8 cellular contexts compared by ENCODE assay signal in genomic region chr1:114979278-114979891, GRCh38. TPM values are rescaled to one million over a fixed set of nuclear protein-coding genes. Genes with fewer than 3 reads are reported as not detected.
DNase-seq lines count a peak whose midpoint lies in the region; ATAC-seq lines count a peak whose summit lies in the region.

No MANE protein-coding gene starts in this region.

- DNase-seq in Ammon's horn (ENCODE audit: low spot score) (peak; percentile 59), NCI-H345 (lab: John Stamatoyannopoulos, UW) (peak; percentile 70), ecto neural progenitor cell (ENCODE audit: low spot score) (peak; percentile 57), mesenchymal stem cell (peak; percentile 51), GF-D8 (lab: John Stamatoyannopoulos, UW) (no peak)
- DNase-seq in activated CD4-positive, alpha-beta T cell treated with anti-CD3 and anti-CD28 coated beads, Interleukin-2, amount 50 U/mL, for 1 hour: peak; percentile 73
- DNase-seq in stimulated activated CD8-positive, alpha-beta memory T cell treated with anti-CD3 and anti-CD28 coated beads, Interleukin-2, amount 100 ng/mL, for 1 hour (ENCODE audit: low read depth in 2 of 2): peak; percentile 39 to 48

- 0% methylated on average over 1 of the region's 4 CpGs for WGBS in mesenchymal stem cell

- H3K4ac ChIP-seq in mesenchymal stem cell (ENCODE audit: low read depth in 1 of 2, low read length in 2 of 2): no peak overlapping the region

- H3K36me3 ChIP-seq in mesenchymal stem cell (ENCODE audit: control insufficient read depth in 1 of 2, insufficient read depth in 2 of 2, low read depth in 1 of 2, low read length in 2 of 2): no peaks in the 10 kb centered on the region

- ATAC-seq in GM19395 (IDR thresholded peaks at IDR 0.05; ENCODE audit: unreplicated experiment): peak; percentile 66

- H2BK120ac ChIP-seq in mesenchymal stem cell (ENCODE audit: low read depth, low read length): no peak overlapping the region

- H3K4me1 ChIP-seq in mesenchymal stem cell (ENCODE audit: control insufficient read depth, insufficient read depth, low read depth, low read length): no peaks in the 10 kb centered on the region

- no peak overlapping the region for H2AFZ ChIP-seq in mesenchymal stem cell (ENCODE audit: low read depth, low read length)

- H2BK15ac ChIP-seq in mesenchymal stem cell (ENCODE audit: low read depth, poor library complexity, severe bottlenecking): no peak overlapping the region

- no peak overlapping the region for H3K14ac ChIP-seq in mesenchymal stem cell (ENCODE audit: low read length in 2 of 2)

- H2BK5ac ChIP-seq in mesenchymal stem cell (ENCODE audit: low read depth, low read length, poor library complexity, severe bottlenecking): no peak overlapping the region

- H3K27me3 ChIP-seq in mesenchymal stem cell (ENCODE audit: control insufficient read depth in 1 of 2, insufficient read depth in 1 of 2, low read length in 2 of 2): no peaks in the 10 kb centered on the region

- no peak overlapping the region for H2AK5ac ChIP-seq in mesenchymal stem cell (ENCODE audit: low read length, severe bottlenecking)

- H3K18ac ChIP-seq in mesenchymal stem cell (ENCODE audit: low read depth in 1 of 2, low read length in 2 of 2): no peak overlapping the region

- no peak overlapping the region for H3K4me3 ChIP-seq in mesenchymal stem cell (ENCODE audit: insufficient read depth in 1 of 2, low read depth in 1 of 2, low read length in 2 of 2)

- H3K79me1 ChIP-seq in mesenchymal stem cell (replicated peaks; ENCODE audit: low read length, poor library complexity, severe bottlenecking): no peaks in the 10 kb centered on the region

- H4K8ac ChIP-seq in mesenchymal stem cell (ENCODE audit: low read length): no peak overlapping the region

- H3K9ac ChIP-seq in mesenchymal stem cell (ENCODE audit: low read length): no peak overlapping the region

- no peak overlapping the region for H3K23ac ChIP-seq in mesenchymal stem cell (ENCODE audit: low read length in 2 of 2)

- no peak overlapping the region for H3K4me2 ChIP-seq in mesenchymal stem cell (ENCODE audit: low read length, poor library complexity, severe bottlenecking)

- H3K27ac ChIP-seq in mesenchymal stem cell (ENCODE audit: low read length, poor library complexity, severe bottlenecking): no peak overlapping the region

- peaks cover 19% of the 10 kb centered on the region for H3K9me3 ChIP-seq in mesenchymal stem cell (ENCODE audit: control insufficient read depth, low read length)

- H4K91ac ChIP-seq in mesenchymal stem cell (ENCODE audit: low read length): no peak overlapping the region

- no peak overlapping the region for H2BK12ac ChIP-seq in mesenchymal stem cell (ENCODE audit: low read length in 2 of 2)

RNA-seq across cellular contexts. Expression of gene TSHB, which starts 50.2 kb away (rescaled TPM):
- not detected for polyA plus RNA-seq in mesenchymal stem cell (2013, experiment 1 of 2)
- not detected for polyA plus RNA-seq in mesenchymal stem cell (2013, experiment 2 of 2)
